In genomic region chr1:38541223-38541622, GRCh38 we compare ENCODE assay signal across 13 cellular contexts.
"Had no signal": no experiment of that assay in that cellular context is flagged by ENCODE, and none has a peak within 500 bp of the region (broad histone marks: within the 10 kb centered on the region; RNA-seq: fewer than 3 reads in every experiment).

No MANE protein-coding gene starts in this region.

- H3K4me3 Mint-ChIP-seq: activated naive CD4-positive, alpha-beta T cell treated with anti-CD3 and anti-CD28 coated beads, Interleukin-2, amount 50 U/mL, for 24 hours; nephron; stimulated activated naive CD8-positive, alpha-beta T cell treated with anti-CD3 and anti-CD28 coated beads, Interleukin-15, amount 100 ng/mL, for 72 hours had no signal

- ATAC-seq: activated CD4-positive, CD25-positive, alpha-beta regulatory T cell treated with anti-CD3 and anti-CD28 coated beads, Interleukin-2, amount 50 U/mL, for 24 hours; esophagus mucosa; left ventricle myocardium superior; stimulated activated naive CD8-positive, alpha-beta T cell treated with anti-CD3 and anti-CD28 coated beads, Interleukin-15, amount 100 ng/mL, for 72 hours had no signal

- H3K4me1 Mint-ChIP-seq: activated naive CD4-positive, alpha-beta T cell treated with anti-CD3 and anti-CD28 coated beads, Interleukin-2, amount 50 U/mL, for 24 hours; stimulated activated naive CD8-positive, alpha-beta T cell treated with anti-CD3 and anti-CD28 coated beads, Interleukin-15, amount 100 ng/mL, for 72 hours had no signal

- FAIRE-seq: keratinocyte had no signal

- H3K4me3 ChIP-seq: testis had no signal

- DNase-seq: amniotic stem cell; brain microvascular endothelial cell; left ventricle myocardium superior; mesenchymal stem cell; stimulated activated CD4-positive, alpha-beta T cell treated with anti-CD3 and anti-CD28 coated beads, Interleukin-15, amount 100 ng/mL, for 24 hours; stimulated activated CD4-positive, alpha-beta T cell treated with anti-CD3 and anti-CD28 coated beads, Interleukin-4, amount 100 ng/mL, for 4 hours; stimulated activated naive CD8-positive, alpha-beta T cell treated with anti-CD3 and anti-CD28 coated beads, Interleukin-15, amount 100 ng/mL, for 72 hours; testis had no signal

- H3K9me3 ChIP-seq: testis had no signal

- H3K27ac ChIP-seq: brain microvascular endothelial cell, testis had no signal

- H3K36me3 ChIP-seq: brain microvascular endothelial cell had no signal

- H3K27me3 ChIP-seq: brain microvascular endothelial cell, testis had no signal

- H3K36me3 Mint-ChIP-seq: activated naive CD4-positive, alpha-beta T cell treated with anti-CD3 and anti-CD28 coated beads, Interleukin-2, amount 50 U/mL, for 24 hours had no signal

- H3K27ac Mint-ChIP-seq: activated naive CD4-positive, alpha-beta T cell treated with anti-CD3 and anti-CD28 coated beads, Interleukin-2, amount 50 U/mL, for 24 hours; nephron; stimulated activated naive CD8-positive, alpha-beta T cell treated with anti-CD3 and anti-CD28 coated beads, Interleukin-15, amount 100 ng/mL, for 72 hours had no signal

- H3K9me3 Mint-ChIP-seq: activated naive CD4-positive, alpha-beta T cell treated with anti-CD3 and anti-CD28 coated beads, Interleukin-2, amount 50 U/mL, for 24 hours; nephron; stimulated activated naive CD8-positive, alpha-beta T cell treated with anti-CD3 and anti-CD28 coated beads, Interleukin-15, amount 100 ng/mL, for 72 hours had no signal

- H3K4me1 ChIP-seq: testis had no signal
